ENCODE assay signal across 1 cellular context in the genomic region with DNA sequence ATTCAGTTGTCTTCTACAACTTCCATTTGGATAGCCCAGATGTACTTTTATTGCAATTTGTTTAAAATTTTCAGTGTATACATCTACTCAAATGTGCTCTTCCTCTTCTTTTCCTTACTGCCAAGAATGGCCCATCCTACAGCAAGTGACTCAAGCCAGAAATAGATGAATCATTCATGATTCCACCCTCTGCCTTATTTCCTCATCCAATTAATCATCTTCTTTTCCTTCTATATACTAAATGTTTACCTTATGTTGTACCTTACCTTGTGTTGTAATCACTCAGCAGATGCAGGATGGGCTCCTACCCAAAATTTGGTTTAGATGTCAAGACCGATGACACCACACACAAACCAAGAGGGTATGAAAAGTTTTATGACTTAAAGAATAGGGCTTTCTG.
TF ChIP-seq lines count a peak whose summit lies in the region.

No MANE protein-coding gene starts in this region.

TF ChIP-seq in IMR-90, 13 proteins besides CTCF, POLR2A, EP300 and RAD21:
- TF ChIP-seq CEBPB (IDR thresholded peaks at IDR 0.05; ENCODE audit: low read depth, low read length) (peak; percentile 66), CHD1 (IDR thresholded peaks at IDR 0.05; ENCODE audit: low read depth, low read length) (no peak), FOS (IDR thresholded peaks at IDR 0.05; ENCODE audit: low read depth, low read length) (peak; percentile 58; the same call in 1 of the 2 replicates)
